Comparison of ENCODE assay signal across 1 cellular context in genomic region chr4:17029964-17030363, GRCh38.
TF ChIP-seq lines count a peak whose summit lies in the region.

No MANE protein-coding gene starts in this region.

TF ChIP-seq in SK-N-SH, 30 proteins besides CTCF, POLR2A, EP300 and RAD21 (continued from another document):
- TF ChIP-seq MAX (IDR thresholded peaks at IDR 0.05; ENCODE audit: low read depth), result no peak
- TF ChIP-seq GABPA (IDR thresholded peaks at IDR 0.05; ENCODE audit: low read depth), result no peak
- no peak for TF ChIP-seq USF2 (IDR thresholded peaks at IDR 0.05; ENCODE audit: borderline replicate concordance, low read depth, low read length)
- no peak for TF ChIP-seq ZBTB33 (IDR thresholded peaks at IDR 0.05; ENCODE audit: borderline replicate concordance, low read depth)
- no peak for TF ChIP-seq TCF12 (IDR thresholded peaks at IDR 0.05)
- no peak for TF ChIP-seq USF1 (IDR thresholded peaks at IDR 0.05; ENCODE audit: borderline replicate concordance, low read depth)
